1 cellular context compared by ENCODE assay signal in genomic region chr15:65384895-65385867, GRCh38.
A peak's percentile ranks its signal among the peaks of the same experiment; 100 is the strongest.
TF ChIP-seq lines count a peak whose summit lies in the region.

No MANE protein-coding gene starts in this region.

TF ChIP-seq in GM23338, 12 proteins besides CTCF, POLR2A, EP300 and RAD21 (continued from another document):
- no peak for TF ChIP-seq ZNF462 (CRISPR knock-in tag; IDR thresholded peaks at IDR 0.05)
- peak; percentile 45 for TF ChIP-seq CREB1 (CRISPR knock-in tag; IDR thresholded peaks at IDR 0.05; ENCODE audit: low read depth)
- peak; percentile 33 for TF ChIP-seq EZH2 (IDR thresholded peaks at IDR 0.05; ENCODE audit: low read depth, unreplicated experiment)
- TF ChIP-seq ZNF331 (CRISPR knock-in tag; IDR thresholded peaks at IDR 0.05; ENCODE audit: low read depth) = no peak
- no peak for TF ChIP-seq NANOG (IDR thresholded peaks at IDR 0.05; ENCODE audit: borderline replicate concordance)
- TF ChIP-seq STAT1 (IDR thresholded peaks at IDR 0.05; ENCODE audit: unreplicated experiment) = no peak
- no peak for TF ChIP-seq ETS1 (IDR thresholded peaks at IDR 0.05)
- TF ChIP-seq JUNB (IDR thresholded peaks at IDR 0.05; ENCODE audit: unreplicated experiment) = no peak
- TF ChIP-seq REST (IDR thresholded peaks at IDR 0.05; ENCODE audit: unreplicated experiment) = no peak
TF ChIP-seq in GM23338: peak in this region for 3.
